Comparison of ENCODE assay signal across 8 cellular contexts in genomic region chr10:59906417-59907202, GRCh38. TPM values are rescaled to one million over a fixed set of nuclear protein-coding genes. Genes with fewer than 3 reads are reported as not detected.
DNase-seq lines count a peak whose midpoint lies in the region; ATAC-seq and TF ChIP-seq lines count a peak whose summit lies in the region.

CCDC6 (minus strand) TSS chr10:59906556; CDS start chr10:59906424, 132 bp downstream.

- H3K27me3 ChIP-seq in GM23338 (ENCODE audit: insufficient read depth) (no peaks in the 10 kb centered on the region), fibroblast of lung (ENCODE audit: control insufficient read depth, insufficient read depth, low read length) (no peaks in the 10 kb centered on the region)

- peaks cover 48% of the 10 kb centered on the region for H3K4me1 Mint-ChIP-seq in GM23338
- H3K4me1 Mint-ChIP-seq in natural killer cell treated with Interleukin-12 subunit alpha and Interleukin-12 subunit beta and Interleukin-15 and Interleukin-18, amount 100 ng/mL, for 72 hours (ENCODE audit: low read depth in 2 of 2): peaks cover 52 to 56% of the 10 kb centered on the region in 2 donors

- peaks cover 2% of the 10 kb centered on the region for H3K27me3 Mint-ChIP-seq in GM23338 (ENCODE audit: insufficient read depth, low read depth, poor library complexity)
- peaks cover 4 to 7% of the 10 kb centered on the region in 2 donors for H3K27me3 Mint-ChIP-seq in natural killer cell treated with Interleukin-12 subunit alpha and Interleukin-12 subunit beta and Interleukin-15 and Interleukin-18, amount 100 ng/mL, for 72 hours

- H3K36me3 ChIP-seq in GM23338 (ENCODE audit: insufficient read depth) (no peaks in the 10 kb centered on the region; the same call in 1 of the 2 replicates), fibroblast of lung (ENCODE audit: control insufficient read depth, insufficient read depth, low read length) (no peaks in the 10 kb centered on the region)

- H3K4me2 ChIP-seq in GM23338: peak within 1 kb of the TSS; percentile 62
- peak within 1 kb of the TSS; percentile 94 for H3K4me2 ChIP-seq in fibroblast of lung (ENCODE audit: extremely low read depth, insufficient read depth, low read length)

- H3K9me3 ChIP-seq in fibroblast of lung (ENCODE audit: control insufficient read depth, insufficient read depth, low read depth, low read length): no peaks in the 10 kb centered on the region

- no peaks in the 10 kb centered on the region for H3F3A ChIP-seq in GM23338 (replicated peaks; ENCODE audit: low read depth)

- H3K27ac ChIP-seq in GM23338 (ENCODE audit: low read depth) (peak within 1 kb of the TSS; percentile 98), fibroblast of lung (ENCODE audit: insufficient read depth, low read length) (peak within 1 kb of the TSS; percentile 65)

- H2AFZ ChIP-seq in GM23338: no peak within 1 kb of the TSS
- H2AFZ ChIP-seq in fibroblast of lung (ENCODE audit: low read length): peak within 1 kb of the TSS; percentile 79

- H3K27ac Mint-ChIP-seq in GM23338: peak within 1 kb of the TSS; percentile 99
- peak within 1 kb of the TSS; percentile 93 to 100 for H3K27ac Mint-ChIP-seq in natural killer cell treated with Interleukin-12 subunit alpha and Interleukin-12 subunit beta and Interleukin-15 and Interleukin-18, amount 100 ng/mL, for 72 hours

- H3K4me1 ChIP-seq in GM23338 (ENCODE audit: insufficient read depth) (peaks cover 24% of the 10 kb centered on the region), fibroblast of lung (ENCODE audit: control insufficient read depth, extremely low read depth, insufficient read depth, low read length) (peaks cover 7% of the 10 kb centered on the region)

- no peaks in the 10 kb centered on the region for H3K9me2 ChIP-seq in GM23338 (ENCODE audit: insufficient read depth)

- ATAC-seq in GM23338: peak; percentile 87
- ATAC-seq in natural killer cell treated with Interleukin-12 subunit alpha and Interleukin-12 subunit beta and Interleukin-15 and Interleukin-18, amount 100 ng/mL, for 72 hours: peak; percentile 90 to 95
- ATAC-seq in stimulated activated naive CD8-positive, alpha-beta T cell treated with anti-CD3 and anti-CD28 coated beads, Interleukin-15, Interleukin-2, amounts not matched to agents 100 U/mL and 50 U/mL, for 24 hours: peak; percentile 88

- H3K36me3 Mint-ChIP-seq in GM23338 (ENCODE audit: low read depth): peaks cover 7% of the 10 kb centered on the region; the same call in 2 of the 3 replicates
- peaks cover 20% of the 10 kb centered on the region for H3K36me3 Mint-ChIP-seq in natural killer cell treated with Interleukin-12 subunit alpha and Interleukin-12 subunit beta and Interleukin-15 and Interleukin-18, amount 100 ng/mL, for 72 hours

- H4K20me1 ChIP-seq in GM23338 (replicated peaks; ENCODE audit: insufficient read depth) (peaks cover 28% of the 10 kb centered on the region), fibroblast of lung (ENCODE audit: control insufficient read depth, extremely low read depth, insufficient read depth, low read length) (no peaks in the 10 kb centered on the region)

- H3K9me3 Mint-ChIP-seq in GM23338: no peaks in the 10 kb centered on the region
- H3K9me3 Mint-ChIP-seq in natural killer cell treated with Interleukin-12 subunit alpha and Interleukin-12 subunit beta and Interleukin-15 and Interleukin-18, amount 100 ng/mL, for 72 hours: no peaks in the 10 kb centered on the region

- DNase-seq in EL (peak; percentile 93), GM23338 (ENCODE audit: low spot score) (peak; percentile 96), LHCN-M2 (ENCODE audit: low read depth) (peak; percentile 92), RPMI7951 (ENCODE audit: low read depth) (peak; percentile 88), fibroblast of lung (ENCODE audit: low read depth in 2 of 2) (peak; percentile 91 to 92)
- peak; percentile 84 to 88 for DNase-seq in activated T-helper 1 cell treated with anti-CD3 and anti-CD28 coated beads, Interleukin-2, amount 50 U/mL, for 16 hours (ENCODE audit: low read depth in 1 of 2, low spot score in 1 of 2)
- peak; percentile 96 for DNase-seq in natural killer cell treated with Interleukin-12 subunit alpha and Interleukin-12 subunit beta and Interleukin-15 and Interleukin-18, amount 100 ng/mL, for 72 hours (ENCODE audit: low spot score)
- DNase-seq in stimulated activated naive CD8-positive, alpha-beta T cell treated with anti-CD3 and anti-CD28 coated beads, Interleukin-15, Interleukin-2, amounts not matched to agents 100 U/mL and 50 U/mL, for 24 hours: peak; percentile 95

- H3K4me3 Mint-ChIP-seq in GM23338: peak within 1 kb of the TSS; percentile 99
- peak within 1 kb of the TSS; percentile 87 for H3K4me3 Mint-ChIP-seq in natural killer cell treated with Interleukin-12 subunit alpha and Interleukin-12 subunit beta and Interleukin-15 and Interleukin-18, amount 100 ng/mL, for 72 hours

- peak within 1 kb of the TSS; percentile 77 for H3K4me3 ChIP-seq in GM23338
- H3K4me3 ChIP-seq in fibroblast of lung (replicated peaks in 1 of 4; ENCODE audit: control extremely low read depth in 1 of 4, insufficient read depth in 1 of 4, low read depth in 3 of 4, low read length in 4 of 4): peak within 1 kb of the TSS; percentile 79 to 95 (median 88)

- H3K79me2 ChIP-seq in GM23338 (replicated peaks; ENCODE audit: insufficient read depth): peaks cover 44% of the 10 kb centered on the region
- peaks cover 41% of the 10 kb centered on the region for H3K79me2 ChIP-seq in fibroblast of lung (ENCODE audit: control insufficient read depth, insufficient read depth, low read length)

- H3K9ac ChIP-seq in fibroblast of lung (ENCODE audit: insufficient read depth, low read length): peak within 1 kb of the TSS; percentile 79

- TF ChIP-seq CTCF in GM23338 (conservative IDR thresholded peaks at IDR 0.05; ENCODE audit: low read depth in 2 of 2): peak; percentile 31 to 70
- peak; percentile 49 to 68 for TF ChIP-seq CTCF in fibroblast of lung (conservative IDR thresholded peaks at IDR 0.05 in 1 of 2, IDR thresholded peaks at IDR 0.05 in 1 of 2; ENCODE audit: low read depth in 1 of 2, low read length in 2 of 2)

TF ChIP-seq in GM23338, 12 proteins besides CTCF, POLR2A, EP300 and RAD21 (continues in another document):
- no peak for TF ChIP-seq ZNF114 (CRISPR knock-in tag; IDR thresholded peaks at IDR 0.05)
- TF ChIP-seq EZH2phosphoT487 (IDR thresholded peaks at IDR 0.05; ENCODE audit: unreplicated experiment): no peak
- TF ChIP-seq POLR2AphosphoS5 (IDR thresholded peaks at IDR 0.05; ENCODE audit: low read depth): peak; percentile 82
- TF ChIP-seq ETS1 (IDR thresholded peaks at IDR 0.05): peak; percentile 21; the same call in 1 of the 2 replicates
- TF ChIP-seq ZNF331 (CRISPR knock-in tag; IDR thresholded peaks at IDR 0.05; ENCODE audit: low read depth): no peak
- no peak for TF ChIP-seq STAT1 (IDR thresholded peaks at IDR 0.05; ENCODE audit: unreplicated experiment)
- no peak for TF ChIP-seq EZH2 (IDR thresholded peaks at IDR 0.05; ENCODE audit: low read depth, unreplicated experiment)
- TF ChIP-seq NANOG (IDR thresholded peaks at IDR 0.05; ENCODE audit: borderline replicate concordance): no peak

RNA-seq across cellular contexts. Expression of gene CCDC6, which starts in this region (rescaled TPM):
- total RNA-seq in GM23338 (2014; rRNA removed; shearing (Covaris generic)): 66.9 and 69.4 TPM in 2 replicates
- polyA plus RNA-seq in GM23338 (2016; fragmentation: Nextera tagmentation; extraction: Ambion mirVana) (32.1 and 32.5 TPM in 2 replicates), fibroblast of lung (45.1 and 51.2 TPM in 2 replicates)
- total RNA-seq in LHCN-M2 (2014; rRNA removed) (17.2 and 23.0 TPM in 2 replicates), fibroblast of lung (30.0 and 35.5 TPM in 2 replicates)
- 10.5 TPM for polyA plus RNA-seq in LHCN-M2 (2012)
- total RNA-seq in RPMI7951 (2014; rRNA removed; shearing (Covaris generic)): 11.4 and 13.2 TPM in 2 replicates
- polyA plus RNA-seq in fibroblast of lung (2012): 26.1 and 31.2 TPM in 2 replicates
- 24.7 and 26.4 TPM in 2 replicates for polyA minus RNA-seq in fibroblast of lung (ENCODE audit: low replicate concordance)
- total RNA-seq in natural killer cell treated with Interleukin-12 subunit alpha and Interleukin-12 subunit beta and Interleukin-15 and Interleukin-18, amount 100 ng/mL, for 72 hours: 100 to 1,000 TPM in 1 of 2 donors, 10 to 100 TPM in 1; 65.7 to 104 TPM

Comparison
In these comparisons a context has a peak if more than half of its experiments do, and no peak if none do; other contexts are left out.
1. Peak in every context shown above with its lines: DNase-seq, ATAC-seq, H3K4me3 ChIP-seq and H3K27ac ChIP-seq.